In the genomic region with DNA sequence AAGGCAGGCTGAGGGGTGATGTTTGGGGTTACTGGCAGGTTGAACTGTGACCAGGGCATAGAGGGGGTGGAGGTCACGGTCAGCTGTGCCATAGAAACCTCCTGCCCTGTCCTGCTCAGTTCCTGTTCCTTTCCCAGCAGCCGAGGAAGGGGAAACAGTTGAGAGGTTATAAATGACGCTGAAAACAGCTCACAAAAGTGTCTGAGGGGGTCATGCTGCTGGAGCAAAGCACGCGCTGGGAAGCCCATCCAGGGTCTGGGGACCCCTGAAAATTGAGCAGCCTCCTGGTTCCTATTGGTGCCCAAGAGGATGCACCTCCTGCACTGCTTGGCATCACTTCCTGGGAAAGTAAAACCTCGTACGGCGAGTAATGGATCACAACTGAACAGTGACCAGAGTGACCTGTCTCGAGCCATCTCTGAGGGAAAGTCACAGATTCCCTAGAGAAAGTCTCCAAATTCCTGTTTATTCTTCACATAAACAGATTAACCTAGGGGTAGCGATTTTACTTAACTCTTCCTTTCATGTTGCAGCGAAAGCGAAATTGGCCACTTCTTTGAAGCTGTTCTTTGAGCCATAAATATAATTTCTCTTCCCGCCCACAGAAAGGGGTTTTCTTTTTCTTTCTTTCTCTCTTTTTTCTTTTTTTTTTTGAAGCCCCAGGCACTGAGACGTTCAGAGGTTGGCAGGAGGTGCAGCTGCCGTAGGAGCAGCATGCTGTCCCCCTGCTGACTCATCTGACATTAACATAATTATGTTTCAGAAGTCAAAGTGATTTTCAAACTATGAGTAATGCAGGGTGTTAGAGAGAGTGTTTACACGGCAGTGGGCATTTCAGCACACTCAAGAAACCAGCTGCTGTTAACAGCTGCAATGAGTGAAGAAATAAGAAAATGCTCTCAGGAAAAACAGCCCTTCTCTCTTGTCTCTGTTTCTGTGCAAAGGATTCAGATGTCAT, we compare ENCODE assay signal across 8 cellular contexts. TPM values are rescaled to one million over a fixed set of nuclear protein-coding genes. Genes with fewer than 3 reads are reported as not detected.
DNase-seq lines count a peak whose midpoint lies in the region; FAIRE-seq and TF ChIP-seq lines count a peak whose summit lies in the region.

No MANE protein-coding gene starts in this region.

- no peak overlapping the region for H3K23ac ChIP-seq in H9 (ENCODE audit: insufficient read length, low read depth, low read length)

- no peak overlapping the region for H2BK5ac ChIP-seq in H9 (ENCODE audit: insufficient read length, low read length)

- H3K9ac ChIP-seq in H9 (ENCODE audit: extremely low read depth, insufficient read length, low read length) (no peak overlapping the region), SK-N-MC (ENCODE audit: insufficient read length) (peak overlapping the region; percentile 71)

- no peaks in the 10 kb centered on the region for H3K23me2 ChIP-seq in H9 (ENCODE audit: insufficient read length, low read depth, low read length, poor library complexity, severe bottlenecking)

- no peak overlapping the region for H3K14ac ChIP-seq in H9 (ENCODE audit: insufficient read depth, low read length)

- H4K91ac ChIP-seq in H9 (ENCODE audit: insufficient read length, low read depth, low read length): no peak overlapping the region

- no peak overlapping the region for H2BK15ac ChIP-seq in H9 (ENCODE audit: low read depth, low read length)

- H4K20me1 ChIP-seq in H9 (ENCODE audit: control insufficient read depth, insufficient read depth, insufficient read length): no peaks in the 10 kb centered on the region

- H3K4me3 ChIP-seq in MG63 (peak overlapping the region; percentile 45), SK-N-MC (peak overlapping the region; percentile 76)

- peak overlapping the region; percentile 44 for H4K8ac ChIP-seq in H9 (replicated peaks; ENCODE audit: insufficient read length, low read depth, low read length)

- H3T11ph ChIP-seq in H9 (ENCODE audit: low read length): no peak overlapping the region

- POLR2A ChIA-PET in GM10248 (lab: Yijun Ruan, JAX): interaction anchor here (0.7 to 2.6 kb wide), 9 partner anchors 8 to 89 kb away, joined by 3 to 24 read pairs (median 4); partner anchors contain the start of gene ATF3

- H3K27me3 ChIP-seq in H9 (ENCODE audit: insufficient read depth, low read length) (no peaks in the 10 kb centered on the region), MG63 (no peaks in the 10 kb centered on the region)

- no peak overlapping the region for H3K18ac ChIP-seq in H9 (ENCODE audit: insufficient read length, low read depth, low read length)

- H3K79me1 ChIP-seq in H9 (ENCODE audit: insufficient read depth, low read depth, low read length, poor library complexity, severe bottlenecking): no peaks in the 10 kb centered on the region

- H3K36me3 Mint-ChIP-seq in H9 (ENCODE audit: insufficient read depth in 1 of 3, low read depth in 3 of 3): no peaks in the 10 kb centered on the region

- no peaks in the 10 kb centered on the region for H3K9me3 Mint-ChIP-seq in H9

- H3K4me2 ChIP-seq in H9 (ENCODE audit: insufficient read depth, insufficient read length, low read length): no peak overlapping the region

- H4K5ac ChIP-seq in H9 (ENCODE audit: insufficient read length, low read depth, low read length): no peak overlapping the region

- H3K9me3 ChIP-seq in H9 (ENCODE audit: control insufficient read depth, low read depth, low read length) (no peaks in the 10 kb centered on the region), MG63 (no peaks in the 10 kb centered on the region), SK-N-MC (ENCODE audit: low read depth, low read length) (no peaks in the 10 kb centered on the region)

- TF ChIP-seq CTCF in GM10248 (IDR thresholded peaks at IDR 0.05; ENCODE audit: control extremely low read depth, extremely low read depth, low read depth, missing control alignments) (no peak), H9 (conservative IDR thresholded peaks at IDR 0.05) (no peak)

- no peak overlapping the region for H2AK5ac ChIP-seq in H9 (ENCODE audit: insufficient read length, low read length)

- no peak overlapping the region for H3K4ac ChIP-seq in H9 (ENCODE audit: low read depth, low read length)

- no peak overlapping the region for H2AFZ ChIP-seq in H9 (ENCODE audit: low read length)

- no peak overlapping the region for H3K56ac ChIP-seq in H9 (ENCODE audit: insufficient read length, low read depth, low read length)

- no peak overlapping the region for H2BK12ac ChIP-seq in H9 (ENCODE audit: insufficient read length, low read depth, low read length)

- H2BK20ac ChIP-seq in H9 (ENCODE audit: low read depth, low read length, poor library complexity, severe bottlenecking): no peak overlapping the region

- no peaks in the 10 kb centered on the region for H3K79me2 ChIP-seq in H9 (ENCODE audit: insufficient read depth, low read length)

- no peak overlapping the region for H3K27ac ChIP-seq in H9 (ENCODE audit: insufficient read length, low read depth, low read length)
- H3K27ac ChIP-seq in SK-N-MC: peak overlapping the region; percentile 92
- peak overlapping the region; percentile 2 for H3K27ac ChIP-seq in angular gyrus (ENCODE audit: low read depth, low read length)

- H2BK120ac ChIP-seq in H9 (ENCODE audit: low read depth, low read length, poor library complexity, severe bottlenecking): no peak overlapping the region

- H3K36me3 ChIP-seq in MG63 (no peaks in the 10 kb centered on the region), SK-N-MC (ENCODE audit: insufficient read depth, low read length) (no peaks in the 10 kb centered on the region)

- no CpG with 5 or more reads among the region's 16 CpGs for WGBS in H9 (ENCODE audit: extremely low coverage, insufficient read length, low lambda C conversion rate)

- peaks cover 14% of the 10 kb centered on the region for H3K27me3 Mint-ChIP-seq in H9 (ENCODE audit: low read depth)

- peak; percentile 92 for FAIRE-seq in islet of Langerhans (lab: Jason Lieb, UNC)

- H3K4me1 Mint-ChIP-seq in H9: peaks cover 12% of the 10 kb centered on the region in 2 experiments

- peak overlapping the region in 2 of 3 experiments; percentile 42 to 45; a peak in 1 of 7 replicates for H3K27ac Mint-ChIP-seq in H9

- DNase-seq in GM10248 (ENCODE audit: extremely low spot score) (peak; percentile 88), H9 (no peak), MG63 (peak; percentile 74), SK-N-MC (ENCODE audit: low read depth, low spot score) (peak; percentile 58), DMS114 treated with DMSO at 0.1 percent for 48 hours (lab: John Stamatoyannopoulos, UW; ENCODE audit: unreplicated experiment) (no peak)
- peak; percentile 36 to 66 (median 45) for DNase-seq in stimulated activated CD4-positive, alpha-beta T cell treated with anti-CD3 and anti-CD28 coated beads, Interleukin-12 subunit alpha, Interleukin-12 subunit beta, amount 100 ng/mL, for 48 hours (ENCODE audit: low read depth in 2 of 3, low spot score in 1 of 3)

- no peak overlapping the region for H3K4me3 Mint-ChIP-seq in H9

- CTCF ChIA-PET in GM10248 (lab: Yijun Ruan, JAX): interaction anchor here (0.8 to 2.8 kb wide), 14 partner anchors 8 to 131 kb away, joined by 3 to 13 read pairs (median 5); no protein-coding TSS in a partner anchor

- H3K4me1 ChIP-seq in H9 (ENCODE audit: insufficient read depth, low read length): no peaks in the 10 kb centered on the region; the same call in 1 of the 2 replicates

RNA-seq across cellular contexts. Expression of gene ATF3, which starts 41.8 kb away (rescaled TPM):
- 11.3 and 14.7 TPM in 2 replicates for total RNA-seq in H9 (2021)
- total RNA-seq in MG63 (2014; rRNA removed; shearing (Covaris generic); ENCODE audit: low replicate concordance): 0.99 and 7.4 TPM in 2 replicates

Comparison
In these comparisons a context has a peak if more than half of its experiments do, and no peak if none do; other contexts are left out.
1. DNase-seq: peak in GM10248 (single experiment), MG63 (single experiment), SK-N-MC (single experiment) and stimulated activated CD4-positive, alpha-beta T cell treated with anti-CD3 and anti-CD28 coated beads, Interleukin-12 subunit alpha, Interleukin-12 subunit beta, amount 100 ng/mL, for 48 hours (3 of 3); none in H9 (single experiment) and DMS114 treated with DMSO at 0.1 percent for 48 hours (single experiment).